8 cellular contexts compared by ENCODE assay signal in the genomic region with DNA sequence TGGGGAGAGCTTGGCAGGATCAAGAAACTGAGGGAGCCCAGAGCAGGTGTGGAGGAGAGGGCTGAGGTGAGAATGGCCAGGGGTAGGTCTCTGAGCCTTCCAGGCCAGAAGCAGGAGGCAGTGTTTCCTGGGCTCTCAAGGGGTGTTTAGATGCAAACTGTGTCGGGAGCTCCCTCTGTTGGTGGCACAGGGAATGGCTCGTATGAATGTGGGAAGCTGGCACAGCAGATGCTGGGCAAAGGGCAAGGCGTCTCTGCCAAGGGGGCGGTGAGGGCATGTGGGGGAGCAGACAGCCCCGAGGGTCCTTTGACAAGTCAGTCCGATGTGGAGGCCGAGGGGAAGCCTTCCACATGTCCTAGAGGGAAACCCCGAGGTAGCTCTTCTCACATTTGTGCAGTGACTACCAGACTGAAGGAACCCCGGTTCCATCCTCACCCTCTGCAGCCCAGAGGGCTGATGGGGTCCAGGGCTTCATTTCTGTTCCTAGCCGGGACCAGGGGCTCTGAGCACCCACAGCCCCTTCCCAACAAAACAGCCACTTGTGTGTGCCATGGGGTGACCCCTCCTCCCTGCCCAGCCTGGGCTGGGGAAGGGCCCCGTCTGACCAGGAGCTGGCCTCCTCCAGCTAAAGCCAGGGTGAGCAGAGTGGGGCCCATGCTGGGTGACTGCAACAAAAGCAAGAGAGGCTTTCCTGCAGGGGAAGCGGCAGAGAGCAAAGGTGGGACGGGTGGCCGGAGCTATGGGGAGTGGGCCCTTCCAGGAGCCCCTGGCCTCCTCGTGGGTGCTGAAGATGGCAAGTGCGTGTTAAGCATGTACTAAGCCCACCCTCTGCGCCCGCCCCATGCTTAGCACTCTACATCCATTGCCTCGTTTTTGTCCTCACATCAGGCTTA.
A peak's percentile ranks its signal among the peaks of the same experiment; 100 is the strongest.
DNase-seq lines count a peak whose midpoint lies in the region; ATAC-seq, FAIRE-seq and TF ChIP-seq lines count a peak whose summit lies in the region.

No MANE protein-coding gene starts in this region.

- DNase-seq in AG20443 (ENCODE audit: low spot score) (peak; percentile 89), GM19239 (ENCODE audit: insufficient read length, low spot score) (peak; percentile 80), NCI-H1930 (lab: John Stamatoyannopoulos, UW) (peak; percentile 30 to 58), UCSD-AML1 (lab: John Stamatoyannopoulos, UW; ENCODE audit: unreplicated experiment) (peak; percentile 71), body of pancreas (peak; percentile 78 to 86 (median 80)), iPS DF 6.9 (ENCODE audit: low read depth, low spot score) (peak; percentile 54)
- peak; percentile 50 to 80 (median 57) for DNase-seq in stimulated activated CD4-positive, alpha-beta T cell treated with anti-CD3 and anti-CD28 coated beads, Interleukin-12 subunit alpha, Interleukin-12 subunit beta, amount 100 ng/mL, for 48 hours (ENCODE audit: low read depth in 2 of 3, low spot score in 1 of 3)

- intact Hi-C loops in body of pancreas (cut with DNase I) = loop anchor here (5.0 kb wide), 1 partner anchor 383 kb away; a partner anchor contains a TSS

- H3K36me3 ChIP-seq in body of pancreas (replicated peaks in 1 of 2; ENCODE audit: insufficient read depth in 1 of 2, low read depth in 2 of 2) (no peaks in the 10 kb centered on the region), iPS DF 6.9 (ENCODE audit: control insufficient read depth, insufficient read depth, low read length) (no peaks in the 10 kb centered on the region)

- H3K4me3 ChIP-seq in body of pancreas = no peak overlapping the region
- H3K4me3 ChIP-seq in iPS DF 6.9 (ENCODE audit: low read length) = no peak overlapping the region

- no peak for FAIRE-seq in GM19239 (lab: Jason Lieb, UNC)

- ATAC-seq in body of pancreas (peak; percentile 73), GM21526 (IDR thresholded peaks at IDR 0.05; ENCODE audit: low FRiP score, unreplicated experiment) (no peak)

- H3K9me3 ChIP-seq in body of pancreas = no peaks in the 10 kb centered on the region
- no peaks in the 10 kb centered on the region for H3K9me3 ChIP-seq in iPS DF 6.9 (ENCODE audit: control insufficient read depth, insufficient read depth, low read length)

- H3K27ac ChIP-seq in body of pancreas = no peak overlapping the region
- no peak overlapping the region for H3K27ac ChIP-seq in iPS DF 6.9 (ENCODE audit: low read length)

- H3K4me1 ChIP-seq in body of pancreas (no peaks in the 10 kb centered on the region), iPS DF 6.9 (ENCODE audit: control insufficient read depth, insufficient read depth, low read length) (no peaks in the 10 kb centered on the region)

- no peaks in the 10 kb centered on the region for H3K27me3 ChIP-seq in body of pancreas
- H3K27me3 ChIP-seq in iPS DF 6.9 (ENCODE audit: control insufficient read depth, insufficient read depth, low read length) = no peaks in the 10 kb centered on the region

- no peak for TF ChIP-seq POLR2A in body of pancreas (IDR thresholded peaks at IDR 0.05)

- WGBS in body of pancreas, 2 donors = 36 to 39% methylated on average over 17 to 19 of the region's 19 CpGs
- no CpG with 5 or more reads among the region's 19 CpGs for WGBS in iPS DF 6.9 (ENCODE audit: insufficient coverage, insufficient read length)

- peak; percentile 76 to 93 (median 85) for TF ChIP-seq CTCF in body of pancreas (IDR thresholded peaks at IDR 0.05)
